In the genomic region with DNA sequence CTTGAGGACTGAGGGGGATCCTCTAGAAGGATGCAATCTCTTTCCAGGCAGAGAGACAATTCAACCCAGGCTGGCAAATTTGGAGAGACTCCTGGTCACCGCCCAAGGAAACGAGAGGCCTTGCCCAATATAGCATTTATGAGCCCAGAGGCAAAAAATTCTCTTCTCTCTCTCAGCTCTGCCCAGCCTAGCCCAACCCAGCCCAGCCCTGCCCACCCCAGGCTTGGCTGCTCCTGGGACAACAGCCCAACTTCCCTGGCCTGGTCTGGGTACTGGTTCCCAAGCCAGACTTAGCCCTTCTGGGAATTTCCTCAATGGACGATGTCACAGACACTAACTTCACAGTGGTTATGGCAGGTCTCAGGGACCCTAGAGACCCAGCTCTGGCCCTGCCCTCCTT, we compare ENCODE assay signal across 20 cellular contexts.
A peak's percentile ranks its signal among the peaks of the same experiment; 100 is the strongest.
DNase-seq lines count a peak whose midpoint lies in the region; ATAC-seq and TF ChIP-seq lines count a peak whose summit lies in the region.
"Had no signal": no experiment of that assay in that cellular context is flagged by ENCODE, and none has a peak within 500 bp of the region (broad histone marks: within the 10 kb centered on the region; RNA-seq: fewer than 3 reads in every experiment).

No MANE protein-coding gene starts in this region.

- H3K4me1 ChIP-seq in sigmoid colon = no peaks in the 10 kb centered on the region

- H3K36me3 ChIP-seq in sigmoid colon = no peaks in the 10 kb centered on the region
- H3K36me3 ChIP-seq: BE2C had no signal

- H3K9me3 ChIP-seq in sigmoid colon = no peaks in the 10 kb centered on the region
- H3K9me3 ChIP-seq: BE2C had no signal

- peak; percentile 20 for DNase-seq in activated CD8-positive, alpha-beta memory T cell treated with anti-CD3 and anti-CD28 coated beads, Interleukin-2, amount 50 U/mL, for 48 hours
- no peak for DNase-seq in activated CD8-positive, alpha-beta memory T cell treated with anti-CD3 and anti-CD28 coated beads, Interleukin-2, amount 50 U/mL, for 4 hours
- DNase-seq in left lobe of liver (ENCODE audit: low spot score) (peak; percentile 28), sigmoid colon (peak; percentile 37), glomerular visceral epithelial cell (ENCODE audit: extremely low spot score) (no peak), DMS 273 (lab: John Stamatoyannopoulos, UW; ENCODE audit: unreplicated experiment) (no peak)
- DNase-seq: CD8-positive, alpha-beta memory T cell; DMS153; DND-41; GM23248; H7; Kasumi-1; MV-4-11; NCI-H2029; NCI-H526 treated with DMSO at 0.1 percent for 48 hours; RPMI8226 had no signal

- no peak for TF ChIP-seq EP300 in sigmoid colon (IDR thresholded peaks at IDR 0.05)

- whole genome bisulfite sequencing in sigmoid colon, 2 donors = 58 to 75% methylated on average over 3 of the region's 3 CpGs

- TF ChIP-seq POLR2A in sigmoid colon (IDR thresholded peaks at IDR 0.05) = no peak

- H3K4me3 ChIP-seq in sigmoid colon = no peak overlapping the region
- H3K4me3 ChIP-seq: GM23248, K562 had no signal

- no peak for TF ChIP-seq CTCF in sigmoid colon (IDR thresholded peaks at IDR 0.05)

- H3K27me3 ChIP-seq in sigmoid colon = no peaks in the 10 kb centered on the region
- H3K27me3 ChIP-seq: BE2C had no signal

- H3K27ac ChIP-seq in sigmoid colon = no peak overlapping the region
- H3K27ac ChIP-seq: 22Rv1, GM23248 had no signal

- ATAC-seq in left lobe of liver = no peak
- no peak for ATAC-seq in GM19324 (IDR thresholded peaks at IDR 0.05; ENCODE audit: low FRiP score, unreplicated experiment)
- ATAC-seq: K562 had no signal

- intact Hi-C loops in sigmoid colon (cut with DNase I) = no loop called here

Comparison
In these comparisons a context has a peak if more than half of its experiments do, and no peak if none do; other contexts are left out.
1. DNase-seq: peak in activated CD8-positive, alpha-beta memory T cell treated with anti-CD3 and anti-CD28 coated beads, Interleukin-2, amount 50 U/mL, for 48 hours (single experiment), left lobe of liver (single experiment) and sigmoid colon (single experiment); none in activated CD8-positive, alpha-beta memory T cell treated with anti-CD3 and anti-CD28 coated beads, Interleukin-2, amount 50 U/mL, for 4 hours (single experiment), glomerular visceral epithelial cell (single experiment) and DMS 273 (single experiment).